In genomic region chr12:23945249-23945648, GRCh38 we compare ENCODE assay signal across 16 cellular contexts. TPM values are rescaled to one million over a fixed set of nuclear protein-coding genes. Genes with fewer than 3 reads are reported as not detected.
"Had no signal": no experiment of that assay in that cellular context is flagged by ENCODE, and none has a peak within 500 bp of the region (broad histone marks: within the 10 kb centered on the region; RNA-seq: fewer than 3 reads in every experiment).

No MANE protein-coding gene starts in this region.

- H3K27me3 ChIP-seq: colonic mucosa, ovary had no signal

- DNase-seq: colonic mucosa; dermis blood vessel endothelial cell; foreskin melanocyte; heart left ventricle; hippocampal formation; naive thymus-derived CD4-positive, alpha-beta T cell; nephron progenitor cell; nucleus accumbens; ovary; stimulated activated CD4-positive, alpha-beta T cell treated with anti-CD3 and anti-CD28 coated beads, Interleukin-2, amount 100 ng/mL, for 24 hours; stimulated activated CD4-positive, alpha-beta T cell treated with anti-CD3 and anti-CD28 coated beads, Interleukin-4, amount 100 ng/mL, for 4 hours; stimulated activated naive B cell treated with anti-CD40 and anti-IgM and Interleukin-4, amounts not matched to agents 10 μg/mL and 1 μg/mL and 100 μg/mL, for 72 hours; stomach; substantia nigra had no signal

- H3K4me1 ChIP-seq: colonic mucosa had no signal

- H3K4me3 ChIP-seq: colonic mucosa, heart left ventricle, ovary, stomach had no signal

- H3K27ac ChIP-seq: colonic mucosa, heart left ventricle, ovary, stomach had no signal

- H3K9me3 ChIP-seq: colonic mucosa, heart left ventricle, ovary, stomach had no signal

- ATAC-seq: heart left ventricle; naive thymus-derived CD4-positive, alpha-beta T cell; sciatic nerve; stimulated activated naive B cell treated with anti-CD40 and anti-IgM and Interleukin-4, amounts not matched to agents 10 μg/mL and 1 μg/mL and 100 μg/mL, for 72 hours had no signal

- H3K36me3 ChIP-seq: colonic mucosa, heart left ventricle, ovary, stomach had no signal

RNA-seq across cellular contexts. Expression of gene SOX5, which starts 4.2 kb away (rescaled TPM):
- total RNA-seq: lung microvascular endothelial cell had no signal
- polyA plus RNA-seq: naive thymus-derived CD4-positive, alpha-beta T cell had no signal
